In genomic region chr2:210370562-210370961, GRCh38 we compare ENCODE assay signal across 22 cellular contexts. TPM values are rescaled to one million over a fixed set of nuclear protein-coding genes. Genes with fewer than 3 reads are reported as not detected.
"Had no signal": no experiment of that assay in that cellular context is flagged by ENCODE, and none has a peak within 500 bp of the region (broad histone marks: within the 10 kb centered on the region; RNA-seq: fewer than 3 reads in every experiment).

No MANE protein-coding gene starts in this region.

- H3K9me3 ChIP-seq: SJSA1 had no signal

- H3K27ac ChIP-seq: SJSA1, SK-N-MC had no signal

- DNase-seq: IMR-90, Kasumi-1, KG1, MM.1S, NCI-H1092 treated with DMSO at 0.1 percent for 48 hours, NCI-H1436 treated with DMSO at 0.1 percent for 48 hours, NCI-H1694, NCI-H187 treated with DMSO at 0.1 percent for 48 hours, NCI-H2029 treated with DMSO at 0.1 percent for 48 hours, NCI-H2227 treated with DMSO at 0.1 percent for 48 hours, NCI-H524, NCI-H526 treated with DMSO at 0.1 percent for 48 hours, NCI-H774, Right ventricle myocardium superior, RPMI8226, SIG-M5 had no signal

- H3K36me3 ChIP-seq: SJSA1 had no signal

- FAIRE-seq: RCC 7860 had no signal

- H3K4me3 ChIP-seq: SJSA1, SK-N-MC had no signal

- H3K27me3 ChIP-seq: SJSA1 had no signal

RNA-seq across cellular contexts. Expression of gene MYL1, which starts 55.6 kb away (rescaled TPM):
- total RNA-seq: HT-29, IMR-90, M059J, NCI-H460, Right ventricle myocardium superior, SJSA1 had no signal
- polyA plus RNA-seq: IMR-90 had no signal
